In genomic region chr1:212158912-212159796, GRCh38 we compare ENCODE assay signal across 1 cellular context.
TF ChIP-seq lines count a peak whose summit lies in the region.

No MANE protein-coding gene starts in this region.

TF ChIP-seq in HepG2, 621 proteins besides CTCF, POLR2A, EP300 and RAD21 (continued from another document):
- TF ChIP-seq SATB2 (CRISPR knock-in tag; IDR thresholded peaks at IDR 0.05) = no peak
- no peak for TF ChIP-seq ZNF605 (CRISPR knock-in tag; IDR thresholded peaks at IDR 0.05)
- no peak for TF ChIP-seq ZMYM4 (CRISPR knock-in tag; IDR thresholded peaks at IDR 0.05)
- TF ChIP-seq IRF9 (CRISPR knock-in tag; IDR thresholded peaks at IDR 0.05; ENCODE audit: borderline replicate concordance) = no peak
- no peak for TF ChIP-seq NCOA1 (CRISPR knock-in tag; IDR thresholded peaks at IDR 0.05)
- TF ChIP-seq RXRB (CRISPR knock-in tag; IDR thresholded peaks at IDR 0.05; ENCODE audit: borderline replicate concordance) = peak; percentile 61; the same call in 1 of the 2 replicates
- no peak for TF ChIP-seq TAF1 (CRISPR knock-in tag; IDR thresholded peaks at IDR 0.05)
- TF ChIP-seq MAZ (IDR thresholded peaks at IDR 0.05; ENCODE audit: borderline replicate concordance, low read depth, low read length) = no peak
- no peak for TF ChIP-seq MAZ (CRISPR knock-in tag; IDR thresholded peaks at IDR 0.05; ENCODE audit: low read depth)
- TF ChIP-seq ZBED4 (CRISPR knock-in tag; IDR thresholded peaks at IDR 0.05; ENCODE audit: borderline replicate concordance) = peak; percentile 65; the same call in 1 of the 2 replicates
- no peak for TF ChIP-seq ZBTB49 (CRISPR knock-in tag; IDR thresholded peaks at IDR 0.05; ENCODE audit: borderline replicate concordance)
- TF ChIP-seq FOSL2 (CRISPR knock-in tag; IDR thresholded peaks at IDR 0.05) = 0 out of 2 replicates have a peak, but pooled peaks have one; percentile 12
- no peak for TF ChIP-seq MAFF (IDR thresholded peaks at IDR 0.05; ENCODE audit: low read depth, low read length)
- no peak for TF ChIP-seq ARNT2 (CRISPR knock-in tag; IDR thresholded peaks at IDR 0.05; ENCODE audit: low read depth)
- TF ChIP-seq ATF6 (CRISPR knock-in tag; conservative IDR thresholded peaks at IDR 0.05) = no peak
- no peak for TF ChIP-seq CSRNP2 (CRISPR knock-in tag; conservative IDR thresholded peaks at IDR 0.05; ENCODE audit: low read depth)
- TF ChIP-seq MTA1 (CRISPR knock-in tag; IDR thresholded peaks at IDR 0.05; ENCODE audit: borderline replicate concordance) = no peak
- TF ChIP-seq ARNTL (CRISPR knock-in tag; IDR thresholded peaks at IDR 0.05) = no peak
- TF ChIP-seq TMF1 (CRISPR knock-in tag; IDR thresholded peaks at IDR 0.05; ENCODE audit: low read depth) = no peak
TF ChIP-seq in HepG2: peak in this region for 21.
